9 cellular contexts compared by ENCODE assay signal in the genomic region with DNA sequence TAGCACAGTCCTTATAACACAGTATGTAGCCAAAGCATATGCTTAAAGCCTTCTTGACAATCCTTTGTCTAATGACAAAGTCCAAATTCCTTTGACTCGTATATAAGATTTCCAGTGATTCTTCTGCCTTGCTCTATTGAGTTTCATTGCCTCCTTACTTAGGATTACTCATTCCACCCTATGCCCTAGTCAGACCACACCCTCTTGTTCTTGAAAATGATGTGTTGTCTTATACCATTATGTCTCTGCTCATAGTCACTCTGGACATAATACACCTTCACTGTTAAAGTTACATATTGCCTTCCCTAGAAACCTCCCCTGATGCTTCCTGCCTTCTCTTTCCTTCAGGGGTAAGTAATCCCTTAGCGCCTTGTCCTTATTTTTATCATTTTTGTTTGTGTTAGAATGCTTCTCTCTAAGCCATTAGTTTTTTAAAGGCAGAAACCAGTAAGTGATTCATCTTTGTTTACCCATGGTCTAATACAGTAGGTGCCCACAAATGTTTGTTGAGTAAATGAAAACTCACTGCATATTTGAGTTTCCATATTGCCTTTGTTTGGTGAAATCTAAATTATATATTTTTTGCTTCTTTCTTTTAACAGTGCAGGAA. TPM values are rescaled to one million over a fixed set of nuclear protein-coding genes. Genes with fewer than 3 reads are reported as not detected.
DNase-seq lines count a peak whose midpoint lies in the region; ATAC-seq and TF ChIP-seq lines count a peak whose summit lies in the region.
"Had no signal": no experiment of that assay in that cellular context is flagged by ENCODE, and none has a peak within 500 bp of the region (broad histone marks: within the 10 kb centered on the region; RNA-seq: fewer than 3 reads in every experiment).

No MANE protein-coding gene starts in this region.

- H3K27ac Mint-ChIP-seq in activated CD4-positive, alpha-beta T cell treated with anti-CD3 and anti-CD28 coated beads for 36 hours, result no peak overlapping the region

- TF ChIP-seq CTCF in colonic mucosa (IDR thresholded peaks at IDR 0.05), result no peak
- no peak for TF ChIP-seq CTCF in stomach (IDR thresholded peaks at IDR 0.05)

- no peak for DNase-seq in activated CD4-positive, alpha-beta T cell treated with anti-CD3 and anti-CD28 coated beads for 36 hours
- DNase-seq in activated CD4-positive, alpha-beta T cell treated with anti-CD3 and anti-CD28 coated beads, Interleukin-2, amount 50 U/mL, for 48 hours, result no peak
- DNase-seq in colonic mucosa, result no peak
- DNase-seq in stomach, result no peak
- no peak for DNase-seq in foreskin melanocyte
- no peak for DNase-seq in HuH-7 (ENCODE audit: low spot score)
- no peak for DNase-seq in Right ventricle myocardium superior
- DNase-seq: effector CD4-positive, alpha-beta T cell had no signal

- H3K36me3 ChIP-seq in colonic mucosa (no peaks in the 10 kb centered on the region), stomach (no peaks in the 10 kb centered on the region)

- H3K9me3 Mint-ChIP-seq in activated CD4-positive, alpha-beta T cell treated with anti-CD3 and anti-CD28 coated beads for 36 hours (ENCODE audit: low read depth), result no peaks in the 10 kb centered on the region

- TF ChIP-seq POLR2A in stomach (IDR thresholded peaks at IDR 0.05), result no peak

- intact Hi-C loops in activated CD4-positive, alpha-beta T cell treated with anti-CD3 and anti-CD28 coated beads for 36 hours (cut with DNase I, micrococcal nuclease), result no loop called here
- intact Hi-C loops in colonic mucosa (cut with DNase I) (no loop called here), stomach (cut with DNase I; ENCODE audit: low total_unique reads) (no loop called here), Right ventricle myocardium superior (cut with DNase I) (no loop called here)

- H3K27me3 Mint-ChIP-seq in activated CD4-positive, alpha-beta T cell treated with anti-CD3 and anti-CD28 coated beads for 36 hours, result no peaks in the 10 kb centered on the region

- H3K27me3 ChIP-seq in colonic mucosa (no peaks in the 10 kb centered on the region), stomach (no peaks in the 10 kb centered on the region)

- TF ChIP-seq EP300 in stomach (IDR thresholded peaks at IDR 0.05), result no peak

- no peak overlapping the region for H3K9ac ChIP-seq in colonic mucosa (ENCODE audit: low read depth in 2 of 2, low read length in 2 of 2)

- peaks cover 28% of the 10 kb centered on the region for H3K4me1 Mint-ChIP-seq in activated CD4-positive, alpha-beta T cell treated with anti-CD3 and anti-CD28 coated beads for 36 hours

- peaks cover 12% of the 10 kb centered on the region for H3K36me3 Mint-ChIP-seq in activated CD4-positive, alpha-beta T cell treated with anti-CD3 and anti-CD28 coated beads for 36 hours (ENCODE audit: low read depth)

- H3K4me3 ChIP-seq in colonic mucosa, result no peak overlapping the region
- no peak overlapping the region for H3K4me3 ChIP-seq in stomach

- POLR2A ChIA-PET in activated CD4-positive, alpha-beta T cell treated with anti-CD3 and anti-CD28 coated beads for 36 hours (lab: Charles Lee), result no interaction called here

- CTCF ChIA-PET in activated CD4-positive, alpha-beta T cell treated with anti-CD3 and anti-CD28 coated beads for 36 hours (lab: Charles Lee), result no interaction called here

- peak overlapping the region; percentile 57 for H3K27ac ChIP-seq in colonic mucosa
- peak overlapping the region in 3 of 5 donors; percentile 20 to 73 (median 58) for H3K27ac ChIP-seq in stomach

- WGBS in stomach, 5 donors, result 60 to 72% (median 61%) methylated on average over 2 of the region's 2 CpGs

- peak; percentile 99 for ATAC-seq in activated CD4-positive, alpha-beta T cell treated with anti-CD3 and anti-CD28 coated beads for 36 hours
- peak; percentile 57 for ATAC-seq in HG03378 (IDR thresholded peaks at IDR 0.05; ENCODE audit: unreplicated experiment)
- no peak for ATAC-seq in Right ventricle myocardium superior (ENCODE audit: poor library complexity)

- H3K4me3 Mint-ChIP-seq in activated CD4-positive, alpha-beta T cell treated with anti-CD3 and anti-CD28 coated beads for 36 hours, result no peak overlapping the region

- H3K4me1 ChIP-seq in colonic mucosa, result no peaks in the 10 kb centered on the region
- H3K4me1 ChIP-seq in stomach, result peaks cover 9 to 52% (median 28%) of the 10 kb centered on the region in 4 donors

- H3K9me3 ChIP-seq in colonic mucosa (no peaks in the 10 kb centered on the region), stomach (no peaks in the 10 kb centered on the region)

RNA-seq across cellular contexts. Expression of gene GPD2, which starts 19.3 kb away (rescaled TPM):
- 10 to 100 TPM; 31.6 to 32.6 TPM for total RNA-seq in activated CD4-positive, alpha-beta T cell treated with anti-CD3 and anti-CD28 coated beads for 36 hours
- total RNA-seq in colonic mucosa (10 to 100 TPM; 61.1 to 76.2 TPM), stomach (100 to 1,000 TPM in 2 of 5 donors, 10 to 100 TPM in 2, 1 to 10 TPM in 1; 8.1 to 254 (median 58.1) TPM), Right ventricle myocardium superior (15.8 TPM)
- polyA plus RNA-seq in stomach, result 1 to 10 TPM; 6.2 to 9.5 (median 8.7) TPM
